In the genomic region with DNA sequence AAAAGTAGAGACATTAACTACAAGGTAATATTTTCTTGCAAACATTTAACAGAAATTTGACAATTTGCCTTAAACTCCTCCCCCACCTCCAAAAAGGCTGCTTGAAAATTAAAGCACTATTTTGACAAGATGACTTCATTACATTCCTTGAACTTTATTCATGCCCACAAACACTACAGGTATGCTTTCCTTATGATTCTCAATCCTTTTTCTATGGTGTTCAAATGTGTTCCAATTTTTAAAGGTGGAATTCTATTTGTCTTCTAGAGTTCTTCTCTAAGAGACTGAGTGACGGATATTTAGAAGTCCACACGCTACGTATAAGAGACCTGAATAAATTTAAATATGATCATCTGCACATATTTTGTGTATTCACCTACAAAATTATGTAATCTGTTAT, we compare ENCODE assay signal across 21 cellular contexts.
DNase-seq lines count a peak whose midpoint lies in the region; ATAC-seq and TF ChIP-seq lines count a peak whose summit lies in the region.
"Had no signal": no experiment of that assay in that cellular context is flagged by ENCODE, and none has a peak within 500 bp of the region (broad histone marks: within the 10 kb centered on the region; RNA-seq: fewer than 3 reads in every experiment).

No MANE protein-coding gene starts in this region.

- no peak overlapping the region for H3K4me3 Mint-ChIP-seq in activated T-helper 1 cell treated with anti-CD3 and anti-CD28 coated beads, Interleukin-12 subunit alpha, Interleukin-12 subunit beta, Interleukin-2, Interleukin-4 antibody, amounts not matched to agents 30 ng/mL and 10 ng/mL and 1 ng/mL, durations not matched to agents 14 hours and 24 hours and 36 hours
- H3K4me3 Mint-ChIP-seq in neural progenitor cell, result no peak overlapping the region
- H3K4me3 Mint-ChIP-seq: activated naive CD8-positive, alpha-beta T cell treated with anti-CD3 and anti-CD28 coated beads, Interleukin-2, amount 50 U/mL, for 24 hours; CD4-positive, CD25-positive, alpha-beta regulatory T cell had no signal

- peaks cover 51% of the 10 kb centered on the region for H3K79me2 ChIP-seq in neural progenitor cell (ENCODE audit: low read depth)

- H3K36me3 Mint-ChIP-seq in activated T-helper 1 cell treated with anti-CD3 and anti-CD28 coated beads, Interleukin-12 subunit alpha, Interleukin-12 subunit beta, Interleukin-2, Interleukin-4 antibody, amounts not matched to agents 30 ng/mL and 10 ng/mL and 1 ng/mL, durations not matched to agents 14 hours and 24 hours and 36 hours (ENCODE audit: low read depth), result peaks cover 5% of the 10 kb centered on the region
- H3K36me3 Mint-ChIP-seq in neural progenitor cell, result peaks cover 19% of the 10 kb centered on the region

- H3K36me3 ChIP-seq in neural progenitor cell, result peaks cover 4% of the 10 kb centered on the region
- no peaks in the 10 kb centered on the region for H3K36me3 ChIP-seq in HAP-1 (replicated peaks)
- H3K36me3 ChIP-seq: neutrophil had no signal

- no peaks in the 10 kb centered on the region for H3F3A ChIP-seq in neural progenitor cell (ENCODE audit: low read depth)

- intact Hi-C loops in activated T-helper 1 cell treated with anti-CD3 and anti-CD28 coated beads, Interleukin-12 subunit alpha, Interleukin-12 subunit beta, Interleukin-2, Interleukin-4 antibody, amounts not matched to agents 30 ng/mL and 10 ng/mL and 1 ng/mL, durations not matched to agents 14 hours and 24 hours and 36 hours (cut with micrococcal nuclease), result no loop called here

- no peaks in the 10 kb centered on the region for H3K27me3 ChIP-seq in neural progenitor cell
- H3K27me3 ChIP-seq in HAP-1 (ENCODE audit: low read depth), result no peaks in the 10 kb centered on the region
- H3K27me3 ChIP-seq: neutrophil had no signal

- no peaks in the 10 kb centered on the region for H3K4me1 Mint-ChIP-seq in activated T-helper 1 cell treated with anti-CD3 and anti-CD28 coated beads, Interleukin-12 subunit alpha, Interleukin-12 subunit beta, Interleukin-2, Interleukin-4 antibody, amounts not matched to agents 30 ng/mL and 10 ng/mL and 1 ng/mL, durations not matched to agents 14 hours and 24 hours and 36 hours (ENCODE audit: low read depth)
- peaks cover 12% of the 10 kb centered on the region for H3K4me1 Mint-ChIP-seq in neural progenitor cell
- H3K4me1 Mint-ChIP-seq: activated naive CD8-positive, alpha-beta T cell treated with anti-CD3 and anti-CD28 coated beads, Interleukin-2, amount 50 U/mL, for 24 hours had no signal

- no peak for ATAC-seq in HG03095 (IDR thresholded peaks at IDR 0.05; ENCODE audit: unreplicated experiment)
- ATAC-seq: activated naive CD8-positive, alpha-beta T cell treated with anti-CD3 and anti-CD28 coated beads, Interleukin-2, amount 50 U/mL, for 24 hours; right cardiac atrium had no signal

- CTCF ChIA-PET in AG04449 (lab: Yijun Ruan, JAX), result no interaction called here

- H3K9me3 ChIP-seq in neural progenitor cell (ENCODE audit: low read depth) (peaks cover 3% of the 10 kb centered on the region), HAP-1 (no peaks in the 10 kb centered on the region)
- H3K9me3 ChIP-seq: neutrophil had no signal

- in situ Hi-C loops in HAP-1 (cut with MboI; ENCODE audit: low sequenced_read_pairs), result no loop called here

- no peak overlapping the region for H3K4me2 ChIP-seq in neural progenitor cell

- H3K9me3 Mint-ChIP-seq in activated T-helper 1 cell treated with anti-CD3 and anti-CD28 coated beads, Interleukin-12 subunit alpha, Interleukin-12 subunit beta, Interleukin-2, Interleukin-4 antibody, amounts not matched to agents 30 ng/mL and 10 ng/mL and 1 ng/mL, durations not matched to agents 14 hours and 24 hours and 36 hours, result peaks cover 4% of the 10 kb centered on the region
- peaks cover 18% of the 10 kb centered on the region for H3K9me3 Mint-ChIP-seq in neural progenitor cell

- peak; percentile 17 for DNase-seq in AG04449 (ENCODE audit: low read depth, low spot score)
- DNase-seq in HT1080 (ENCODE audit: low read depth), result peak; percentile 13
- DNase-seq in astrocyte of the hippocampus (ENCODE audit: low read depth, low spot score), result peak; percentile 68
- DNase-seq in kidney glomerular epithelial cell (lab: John Stamatoyannopoulos, UW), result peak; percentile 73
- no peak for DNase-seq in activated T-helper 1 cell treated with anti-CD3 and anti-CD28 coated beads, Interleukin-12 subunit alpha, Interleukin-12 subunit beta, Interleukin-2, Interleukin-4 antibody, amounts not matched to agents 30 ng/mL and 10 ng/mL and 1 ng/mL, durations not matched to agents 14 hours and 24 hours and 36 hours (ENCODE audit: low spot score)
- DNase-seq in neural progenitor cell (ENCODE audit: low spot score), result no peak
- no peak for DNase-seq in HAP-1 (ENCODE audit: low spot score in 2 of 2)
- DNase-seq: activated CD4-positive, CD25-positive, alpha-beta regulatory T cell treated with anti-CD3 and anti-CD28 coated beads, Interleukin-2, amount 50 U/mL, for 72 hours; activated naive CD8-positive, alpha-beta T cell treated with anti-CD3 and anti-CD28 coated beads, Interleukin-2, amount 50 U/mL, for 24 hours; CD4-positive, CD25-positive, alpha-beta regulatory T cell; DND-41; KG1; NCI-H1048; NCI-H2081; NCI-H524 treated with DMSO at 0.1 percent for 48 hours; right cardiac atrium; stimulated activated naive CD4-positive, alpha-beta T cell treated with Interleukin-2 at 50 U/mL for 16 hours; T-helper 9 cell had no signal

- POLR2A ChIA-PET in AG04449 (lab: Yijun Ruan, JAX), result no interaction called here

- H3K27ac Mint-ChIP-seq in activated T-helper 1 cell treated with anti-CD3 and anti-CD28 coated beads, Interleukin-12 subunit alpha, Interleukin-12 subunit beta, Interleukin-2, Interleukin-4 antibody, amounts not matched to agents 30 ng/mL and 10 ng/mL and 1 ng/mL, durations not matched to agents 14 hours and 24 hours and 36 hours, result no peak overlapping the region
- H3K27ac Mint-ChIP-seq in neural progenitor cell, result no peak overlapping the region
- H3K27ac Mint-ChIP-seq: activated naive CD8-positive, alpha-beta T cell treated with anti-CD3 and anti-CD28 coated beads, Interleukin-2, amount 50 U/mL, for 24 hours; CD4-positive, CD25-positive, alpha-beta regulatory T cell had no signal

- peaks cover 5% of the 10 kb centered on the region for H4K20me1 ChIP-seq in neural progenitor cell (ENCODE audit: low read depth)

- no peaks in the 10 kb centered on the region for H3K27me3 Mint-ChIP-seq in activated T-helper 1 cell treated with anti-CD3 and anti-CD28 coated beads, Interleukin-12 subunit alpha, Interleukin-12 subunit beta, Interleukin-2, Interleukin-4 antibody, amounts not matched to agents 30 ng/mL and 10 ng/mL and 1 ng/mL, durations not matched to agents 14 hours and 24 hours and 36 hours (ENCODE audit: insufficient read depth)
- H3K27me3 Mint-ChIP-seq in neural progenitor cell (ENCODE audit: insufficient read depth, low read depth), result peaks cover 4% of the 10 kb centered on the region
- H3K27me3 Mint-ChIP-seq: activated naive CD8-positive, alpha-beta T cell treated with anti-CD3 and anti-CD28 coated beads, Interleukin-2, amount 50 U/mL, for 24 hours; CD4-positive, CD25-positive, alpha-beta regulatory T cell had no signal

- no peak overlapping the region for H3K27ac ChIP-seq in neural progenitor cell
- H3K27ac ChIP-seq: HL-60, neutrophil had no signal

- H2AFZ ChIP-seq in neural progenitor cell (replicated peaks), result no peak overlapping the region

- H3K4me3 ChIP-seq in AG04449 (ENCODE audit: low read depth, low read length) (no peak overlapping the region), neural progenitor cell (no peak overlapping the region), HAP-1 (no peak overlapping the region)

- TF ChIP-seq CTCF in AG04449 (IDR thresholded peaks at IDR 0.05; ENCODE audit: insufficient read depth, low read length, missing control alignments) (no peak), neural progenitor cell (IDR thresholded peaks at IDR 0.05) (no peak)

- H3K9ac ChIP-seq in neural progenitor cell, result no peak overlapping the region

- H3K4me1 ChIP-seq in neural progenitor cell, result peaks cover 9% of the 10 kb centered on the region
- H3K4me1 ChIP-seq in HAP-1, result no peaks in the 10 kb centered on the region

Comparison
In these comparisons a context has a peak if more than half of its experiments do, and no peak if none do; other contexts are left out.
1. DNase-seq: peak in AG04449 (single experiment), HT1080 (single experiment), astrocyte of the hippocampus (single experiment) and kidney glomerular epithelial cell (single experiment); none in activated T-helper 1 cell treated with anti-CD3 and anti-CD28 coated beads, Interleukin-12 subunit alpha, Interleukin-12 subunit beta, Interleukin-2, Interleukin-4 antibody, amounts not matched to agents 30 ng/mL and 10 ng/mL and 1 ng/mL, durations not matched to agents 14 hours and 24 hours and 36 hours (single experiment), neural progenitor cell (single experiment) and HAP-1 (0 of 2).